Comparison of ENCODE assay signal across 8 cellular contexts in genomic region chr19:5904302-5905071, GRCh38. TPM values are rescaled to one million over a fixed set of nuclear protein-coding genes. Genes with fewer than 3 reads are reported as not detected.
DNase-seq lines count a peak whose midpoint lies in the region; ATAC-seq, FAIRE-seq and TF ChIP-seq lines count a peak whose summit lies in the region.

A gene with protein sequence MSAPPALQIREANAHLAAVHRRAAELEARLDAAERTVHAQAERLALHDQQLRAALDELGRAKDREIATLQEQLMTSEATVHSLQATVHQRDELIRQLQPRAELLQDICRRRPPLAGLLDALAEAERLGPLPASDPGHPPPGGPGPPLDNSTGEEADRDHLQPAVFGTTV (plus strand): TSS chr19:5904872. CDS start chr19:5904891, 19 bp downstream.

- peaks cover 8% of the 10 kb centered on the region for H3K4me1 Mint-ChIP-seq in Calu3 (ENCODE audit: low read depth, unreplicated experiment)

- H3K36me3 ChIP-seq in HUES48 (ENCODE audit: control insufficient read depth, insufficient read depth, low read length) (peaks cover 6% of the 10 kb centered on the region; the same call in 1 of the 2 replicates), NT2/D1 (ENCODE audit: insufficient read depth, insufficient read length, low read length) (peaks cover 35% of the 10 kb centered on the region)

- peak within 1 kb of the TSS; percentile 90 for H3K4me3 Mint-ChIP-seq in Calu3 (ENCODE audit: low read depth, unreplicated experiment)

- peak within 1 kb of the TSS; percentile 96 for H3K4me3 ChIP-seq in HUES48 (ENCODE audit: low read depth, low read length)
- peak within 1 kb of the TSS; percentile 95 for H3K4me3 ChIP-seq in NT2/D1 (ENCODE audit: insufficient read length, low read depth)

- no peaks in the 10 kb centered on the region for H3K4me1 ChIP-seq in HUES48 (ENCODE audit: control insufficient read depth, insufficient read depth, low read length)
- peaks cover 1% of the 10 kb centered on the region for H3K4me1 ChIP-seq in NT2/D1 (ENCODE audit: insufficient read depth, insufficient read length)

- no peaks in the 10 kb centered on the region for H3K9me3 Mint-ChIP-seq in Calu3 (ENCODE audit: low read depth, unreplicated experiment)

- peak; percentile 81 for ATAC-seq in GM21423 (IDR thresholded peaks at IDR 0.05; ENCODE audit: unreplicated experiment)

- H3K9me3 ChIP-seq in HUES48 (ENCODE audit: control insufficient read depth, insufficient read depth, low read length) (no peaks in the 10 kb centered on the region), NT2/D1 (ENCODE audit: insufficient read depth, low read length) (no peaks in the 10 kb centered on the region)

- DNase-seq in Calu3 (peak; percentile 98), NT2/D1 (ENCODE audit: low read depth, low spot score) (peak; percentile 100), mesenteric fat pad (ENCODE audit: low spot score) (peak; percentile 100)
- peak; percentile 100 for DNase-seq in activated CD8-positive, alpha-beta memory T cell treated with anti-CD3 and anti-CD28 coated beads, Interleukin-2, amount 50 U/mL, for 4 hours
- DNase-seq in stimulated activated CD8-positive, alpha-beta memory T cell treated with anti-CD3 and anti-CD28 coated beads, Interleukin-15, amount 100 ng/mL, for 1 hour (ENCODE audit: low read depth): peak; percentile 99

- peak within 1 kb of the TSS; percentile 92 for H3K27ac Mint-ChIP-seq in Calu3 (ENCODE audit: unreplicated experiment)

- BruUV-seq in Calu3 (replicated peaks; lab: Mats Ljungman, UMichigan): no TSS peak

- H3K9ac ChIP-seq in HUES48 (ENCODE audit: low read depth, low read length): peak within 1 kb of the TSS; percentile 96
- H3K9ac ChIP-seq in NT2/D1 (ENCODE audit: insufficient read length, low read depth): peak within 1 kb of the TSS; percentile 99

- CTCF ChIA-PET in Calu3 (lab: Charles Lee): interaction anchor here (0.5 to 2.9 kb wide), 6 partner anchors 10 to 215 kb away, joined by 3 to 26 read pairs (median 4); partner anchors contain the start of genes CAPS, NRTN and RPL36

- peak within 1 kb of the TSS; percentile 97 for H3K27ac ChIP-seq in HUES48 (ENCODE audit: low read depth, low read length)

- no peaks in the 10 kb centered on the region for H3K27me3 Mint-ChIP-seq in Calu3 (ENCODE audit: unreplicated experiment)

- H3K27me3 ChIP-seq in HUES48 (ENCODE audit: control insufficient read depth, insufficient read depth, low read length) (no peaks in the 10 kb centered on the region), NT2/D1 (ENCODE audit: insufficient read depth, insufficient read length) (no peaks in the 10 kb centered on the region)

- TF ChIP-seq CTCF in Calu3 (IDR thresholded peaks at IDR 0.05; ENCODE audit: unreplicated experiment): no peak

- intact Hi-C loops in Calu3 (cut with micrococcal nuclease; ENCODE audit: unreplicated experiment): no loop called here

- H3K36me3 Mint-ChIP-seq in Calu3 (ENCODE audit: insufficient read depth, unreplicated experiment): peaks cover 29% of the 10 kb centered on the region

- peak; percentile 100 for FAIRE-seq in endometrium (lab: Jason Lieb, UNC)

RNA-seq across cellular contexts. Expression of the gene that starts here (rescaled TPM):
- total RNA-seq in Calu3 (2022) (4.3 and 5.5 TPM in 2 replicates), mesenteric fat pad (3.0 TPM)

Comparison
In these comparisons a context has a peak if more than half of its experiments do, and no peak if none do; other contexts are left out.
1. Peak in every context shown above with its lines: DNase-seq, ATAC-seq, H3K4me3 ChIP-seq and H3K27ac ChIP-seq.